1 cellular context compared by ENCODE assay signal in the genomic region with DNA sequence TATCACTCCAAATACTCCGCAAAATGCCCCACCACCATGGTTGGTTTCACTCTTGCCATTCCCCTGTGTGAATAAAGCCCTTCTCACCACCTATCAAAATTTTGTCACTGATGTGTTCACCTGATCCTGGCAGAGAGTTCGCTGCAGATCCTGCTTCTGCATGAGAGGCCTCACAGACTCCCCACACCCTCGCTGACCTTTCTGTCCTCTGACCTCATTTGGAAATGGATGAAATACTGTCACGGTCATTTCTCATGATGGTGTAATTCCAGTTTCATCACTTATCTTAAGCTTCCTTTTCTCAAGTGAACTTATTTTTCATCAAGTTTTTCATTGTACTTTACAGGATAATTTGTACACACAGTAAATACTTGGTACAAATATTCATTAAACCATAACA.
TF ChIP-seq lines count a peak whose summit lies in the region.

No MANE protein-coding gene starts in this region.

TF ChIP-seq in WTC11, 78 proteins besides CTCF, POLR2A, EP300 and RAD21 (continued from another document):
- TF ChIP-seq, protein P1, sequence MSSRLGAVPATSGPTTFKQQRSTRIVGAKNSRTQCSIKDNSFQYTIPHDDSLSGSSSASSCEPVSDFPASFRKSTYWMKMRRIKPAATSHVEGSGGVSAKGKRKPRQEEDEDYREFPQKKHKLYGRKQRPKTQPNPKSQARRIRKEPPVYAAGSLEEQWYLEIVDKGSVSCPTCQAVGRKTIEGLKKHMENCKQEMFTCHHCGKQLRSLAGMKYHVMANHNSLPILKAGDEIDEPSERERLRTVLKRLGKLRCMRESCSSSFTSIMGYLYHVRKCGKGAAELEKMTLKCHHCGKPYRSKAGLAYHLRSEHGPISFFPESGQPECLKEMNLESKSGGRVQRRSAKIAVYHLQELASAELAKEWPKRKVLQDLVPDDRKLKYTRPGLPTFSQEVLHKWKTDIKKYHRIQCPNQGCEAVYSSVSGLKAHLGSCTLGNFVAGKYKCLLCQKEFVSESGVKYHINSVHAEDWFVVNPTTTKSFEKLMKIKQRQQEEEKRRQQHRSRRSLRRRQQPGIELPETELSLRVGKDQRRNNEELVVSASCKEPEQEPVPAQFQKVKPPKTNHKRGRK (CRISPR knock-in tag; IDR thresholded peaks at IDR 0.05; ENCODE audit: borderline replicate concordance), result no peak
- TF ChIP-seq, protein P2, sequence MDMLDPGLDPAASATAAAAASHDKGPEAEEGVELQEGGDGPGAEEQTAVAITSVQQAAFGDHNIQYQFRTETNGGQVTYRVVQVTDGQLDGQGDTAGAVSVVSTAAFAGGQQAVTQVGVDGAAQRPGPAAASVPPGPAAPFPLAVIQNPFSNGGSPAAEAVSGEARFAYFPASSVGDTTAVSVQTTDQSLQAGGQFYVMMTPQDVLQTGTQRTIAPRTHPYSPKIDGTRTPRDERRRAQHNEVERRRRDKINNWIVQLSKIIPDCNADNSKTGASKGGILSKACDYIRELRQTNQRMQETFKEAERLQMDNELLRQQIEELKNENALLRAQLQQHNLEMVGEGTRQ (CRISPR knock-in tag; IDR thresholded peaks at IDR 0.05), result no peak
- no peak for TF ChIP-seq ZNF416 (CRISPR knock-in tag; IDR thresholded peaks at IDR 0.05)
- no peak for TF ChIP-seq ZNF281 (CRISPR knock-in tag; IDR thresholded peaks at IDR 0.05)
- TF ChIP-seq ATF1 (CRISPR knock-in tag; IDR thresholded peaks at IDR 0.05), result no peak
- TF ChIP-seq, protein P3, sequence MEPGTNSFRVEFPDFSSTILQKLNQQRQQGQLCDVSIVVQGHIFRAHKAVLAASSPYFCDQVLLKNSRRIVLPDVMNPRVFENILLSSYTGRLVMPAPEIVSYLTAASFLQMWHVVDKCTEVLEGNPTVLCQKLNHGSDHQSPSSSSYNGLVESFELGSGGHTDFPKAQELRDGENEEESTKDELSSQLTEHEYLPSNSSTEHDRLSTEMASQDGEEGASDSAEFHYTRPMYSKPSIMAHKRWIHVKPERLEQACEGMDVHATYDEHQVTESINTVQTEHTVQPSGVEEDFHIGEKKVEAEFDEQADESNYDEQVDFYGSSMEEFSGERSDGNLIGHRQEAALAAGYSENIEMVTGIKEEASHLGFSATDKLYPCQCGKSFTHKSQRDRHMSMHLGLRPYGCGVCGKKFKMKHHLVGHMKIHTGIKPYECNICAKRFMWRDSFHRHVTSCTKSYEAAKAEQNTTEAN (CRISPR knock-in tag; IDR thresholded peaks at IDR 0.05), result no peak
- TF ChIP-seq ZNF671 (CRISPR knock-in tag; IDR thresholded peaks at IDR 0.05), result no peak
TF ChIP-seq in WTC11: peak in this region for 0.
